ENCODE assay signal across 2 cellular contexts in genomic region chr14:49691031-49691430, GRCh38.
A peak's percentile ranks its signal among the peaks of the same experiment; 100 is the strongest.
TF ChIP-seq lines count a peak whose summit lies in the region.

No MANE protein-coding gene starts in this region.

TF ChIP-seq in HepG2, 621 proteins besides CTCF, POLR2A, EP300 and RAD21:
- TF ChIP-seq FOXK2 (IDR thresholded peaks at IDR 0.05) (no peak), ZNF644 (CRISPR knock-in tag; IDR thresholded peaks at IDR 0.05; ENCODE audit: low read depth) (0 out of 2 replicates have a peak, but pooled peaks have one; percentile 23)

TF ChIP-seq in K562, 482 proteins besides CTCF, POLR2A, EP300 and RAD21:
- TF ChIP-seq, protein P1, sequence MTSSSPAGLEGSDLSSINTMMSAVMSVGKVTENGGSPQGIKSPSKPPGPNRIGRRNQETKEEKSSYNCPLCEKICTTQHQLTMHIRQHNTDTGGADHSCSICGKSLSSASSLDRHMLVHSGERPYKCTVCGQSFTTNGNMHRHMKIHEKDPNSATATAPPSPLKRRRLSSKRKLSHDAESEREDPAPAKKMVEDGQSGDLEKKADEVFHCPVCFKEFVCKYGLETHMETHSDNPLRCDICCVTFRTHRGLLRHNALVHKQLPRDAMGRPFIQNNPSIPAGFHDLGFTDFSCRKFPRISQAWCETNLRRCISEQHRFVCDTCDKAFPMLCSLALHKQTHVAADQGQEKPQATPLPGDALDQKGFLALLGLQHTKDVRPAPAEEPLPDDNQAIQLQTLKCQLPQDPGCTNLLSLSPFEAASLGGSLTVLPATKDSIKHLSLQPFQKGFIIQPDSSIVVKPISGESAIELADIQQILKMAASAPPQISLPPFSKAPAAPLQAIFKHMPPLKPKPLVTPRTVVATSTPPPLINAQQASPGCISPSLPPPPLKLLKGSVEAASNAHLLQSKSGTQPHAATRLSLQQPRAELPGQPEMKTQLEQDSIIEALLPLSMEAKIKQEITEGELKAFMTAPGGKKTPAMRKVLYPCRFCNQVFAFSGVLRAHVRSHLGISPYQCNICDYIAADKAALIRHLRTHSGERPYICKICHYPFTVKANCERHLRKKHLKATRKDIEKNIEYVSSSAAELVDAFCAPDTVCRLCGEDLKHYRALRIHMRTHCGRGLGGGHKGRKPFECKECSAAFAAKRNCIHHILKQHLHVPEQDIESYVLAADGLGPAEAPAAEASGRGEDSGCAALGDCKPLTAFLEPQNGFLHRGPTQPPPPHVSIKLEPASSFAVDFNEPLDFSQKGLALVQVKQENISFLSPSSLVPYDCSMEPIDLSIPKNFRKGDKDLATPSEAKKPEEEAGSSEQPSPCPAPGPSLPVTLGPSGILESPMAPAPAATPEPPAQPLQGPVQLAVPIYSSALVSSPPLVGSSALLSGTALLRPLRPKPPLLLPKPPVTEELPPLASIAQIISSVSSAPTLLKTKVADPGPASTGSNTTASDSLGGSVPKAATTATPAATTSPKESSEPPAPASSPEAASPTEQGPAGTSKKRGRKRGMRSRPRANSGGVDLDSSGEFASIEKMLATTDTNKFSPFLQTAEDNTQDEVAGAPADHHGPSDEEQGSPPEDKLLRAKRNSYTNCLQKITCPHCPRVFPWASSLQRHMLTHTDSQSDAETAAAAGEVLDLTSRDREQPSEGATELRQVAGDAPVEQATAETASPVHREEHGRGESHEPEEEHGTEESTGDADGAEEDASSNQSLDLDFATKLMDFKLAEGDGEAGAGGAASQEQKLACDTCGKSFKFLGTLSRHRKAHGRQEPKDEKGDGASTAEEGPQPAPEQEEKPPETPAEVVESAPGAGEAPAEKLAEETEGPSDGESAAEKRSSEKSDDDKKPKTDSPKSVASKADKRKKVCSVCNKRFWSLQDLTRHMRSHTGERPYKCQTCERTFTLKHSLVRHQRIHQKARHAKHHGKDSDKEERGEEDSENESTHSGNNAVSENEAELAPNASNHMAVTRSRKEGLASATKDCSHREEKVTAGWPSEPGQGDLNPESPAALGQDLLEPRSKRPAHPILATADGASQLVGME (CRISPR knock-in tag; IDR thresholded peaks at IDR 0.05), result no peak
- no peak for TF ChIP-seq ZC3H4 (CRISPR knock-in tag; IDR thresholded peaks at IDR 0.05; ENCODE audit: borderline replicate concordance)
- no peak for TF ChIP-seq ATF3 (IDR thresholded peaks at IDR 0.05)
- TF ChIP-seq ATF3 (CRISPR knock-in tag; conservative IDR thresholded peaks at IDR 0.05), result no peak
- 0 out of 4 replicates have a peak, but pooled peaks of 1 of the 2 experiments have one; percentile 8 for TF ChIP-seq MNT (conservative IDR thresholded peaks at IDR 0.05)
- peak; percentile 80 for TF ChIP-seq ZNF316 (IDR thresholded peaks at IDR 0.05)
- peak; percentile 28; the same call in 1 of the 2 replicates for TF ChIP-seq C11orf30 (IDR thresholded peaks at IDR 0.05; ENCODE audit: low read depth)
- no peak for TF ChIP-seq FOXK1 (CRISPR knock-in tag; IDR thresholded peaks at IDR 0.05; ENCODE audit: borderline replicate concordance)
- TF ChIP-seq, protein P2, sequence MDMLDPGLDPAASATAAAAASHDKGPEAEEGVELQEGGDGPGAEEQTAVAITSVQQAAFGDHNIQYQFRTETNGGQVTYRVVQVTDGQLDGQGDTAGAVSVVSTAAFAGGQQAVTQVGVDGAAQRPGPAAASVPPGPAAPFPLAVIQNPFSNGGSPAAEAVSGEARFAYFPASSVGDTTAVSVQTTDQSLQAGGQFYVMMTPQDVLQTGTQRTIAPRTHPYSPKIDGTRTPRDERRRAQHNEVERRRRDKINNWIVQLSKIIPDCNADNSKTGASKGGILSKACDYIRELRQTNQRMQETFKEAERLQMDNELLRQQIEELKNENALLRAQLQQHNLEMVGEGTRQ (CRISPR knock-in tag; IDR thresholded peaks at IDR 0.05), result no peak
- TF ChIP-seq TEAD1 (CRISPR knock-in tag; IDR thresholded peaks at IDR 0.05), result no peak
- TF ChIP-seq, protein P3, sequence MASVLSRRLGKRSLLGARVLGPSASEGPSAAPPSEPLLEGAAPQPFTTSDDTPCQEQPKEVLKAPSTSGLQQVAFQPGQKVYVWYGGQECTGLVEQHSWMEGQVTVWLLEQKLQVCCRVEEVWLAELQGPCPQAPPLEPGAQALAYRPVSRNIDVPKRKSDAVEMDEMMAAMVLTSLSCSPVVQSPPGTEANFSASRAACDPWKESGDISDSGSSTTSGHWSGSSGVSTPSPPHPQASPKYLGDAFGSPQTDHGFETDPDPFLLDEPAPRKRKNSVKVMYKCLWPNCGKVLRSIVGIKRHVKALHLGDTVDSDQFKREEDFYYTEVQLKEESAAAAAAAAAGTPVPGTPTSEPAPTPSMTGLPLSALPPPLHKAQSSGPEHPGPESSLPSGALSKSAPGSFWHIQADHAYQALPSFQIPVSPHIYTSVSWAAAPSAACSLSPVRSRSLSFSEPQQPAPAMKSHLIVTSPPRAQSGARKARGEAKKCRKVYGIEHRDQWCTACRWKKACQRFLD (CRISPR knock-in tag; IDR thresholded peaks at IDR 0.05), result no peak
- TF ChIP-seq EHMT2 (IDR thresholded peaks at IDR 0.05), result 0 out of 2 replicates have a peak, but pooled peaks have one; percentile 23
- no peak for TF ChIP-seq HNRNPH1 (optimal IDR thresholded peaks at IDR 0.05; ENCODE audit: low read depth, low read length)
- no peak for TF ChIP-seq SNIP1 (IDR thresholded peaks at IDR 0.05; ENCODE audit: low read depth)
- TF ChIP-seq ZFP91 (CRISPR knock-in tag; IDR thresholded peaks at IDR 0.05), result no peak
- TF ChIP-seq, protein P4, sequence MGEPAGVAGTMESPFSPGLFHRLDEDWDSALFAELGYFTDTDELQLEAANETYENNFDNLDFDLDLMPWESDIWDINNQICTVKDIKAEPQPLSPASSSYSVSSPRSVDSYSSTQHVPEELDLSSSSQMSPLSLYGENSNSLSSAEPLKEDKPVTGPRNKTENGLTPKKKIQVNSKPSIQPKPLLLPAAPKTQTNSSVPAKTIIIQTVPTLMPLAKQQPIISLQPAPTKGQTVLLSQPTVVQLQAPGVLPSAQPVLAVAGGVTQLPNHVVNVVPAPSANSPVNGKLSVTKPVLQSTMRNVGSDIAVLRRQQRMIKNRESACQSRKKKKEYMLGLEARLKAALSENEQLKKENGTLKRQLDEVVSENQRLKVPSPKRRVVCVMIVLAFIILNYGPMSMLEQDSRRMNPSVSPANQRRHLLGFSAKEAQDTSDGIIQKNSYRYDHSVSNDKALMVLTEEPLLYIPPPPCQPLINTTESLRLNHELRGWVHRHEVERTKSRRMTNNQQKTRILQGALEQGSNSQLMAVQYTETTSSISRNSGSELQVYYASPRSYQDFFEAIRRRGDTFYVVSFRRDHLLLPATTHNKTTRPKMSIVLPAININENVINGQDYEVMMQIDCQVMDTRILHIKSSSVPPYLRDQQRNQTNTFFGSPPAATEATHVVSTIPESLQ (CRISPR knock-in tag; IDR thresholded peaks at IDR 0.05), result no peak
- TF ChIP-seq LCOR (CRISPR knock-in tag; IDR thresholded peaks at IDR 0.05), result no peak
- peak; percentile 56 for TF ChIP-seq HMBOX1 (IDR thresholded peaks at IDR 0.05)
